14 cellular contexts compared by ENCODE assay signal in genomic region chr19:45115809-45116615, GRCh38. TPM values are rescaled to one million over a fixed set of nuclear protein-coding genes. Genes with fewer than 3 reads are reported as not detected.
A peak's percentile ranks its signal among the peaks of the same experiment; 100 is the strongest.
DNase-seq lines count a peak whose midpoint lies in the region; ATAC-seq and TF ChIP-seq lines count a peak whose summit lies in the region.
"Had no signal": no experiment of that assay in that cellular context is flagged by ENCODE, and none has a peak within 500 bp of the region (broad histone marks: within the 10 kb centered on the region; RNA-seq: fewer than 3 reads in every experiment).

No MANE protein-coding gene starts in this region.

- peaks cover 86% of the 10 kb centered on the region for H4K20me1 ChIP-seq in DND-41 (ENCODE audit: insufficient read depth, low read length)

- H3K79me2 ChIP-seq in DND-41 (ENCODE audit: insufficient read depth, low read length) = peaks cover 88% of the 10 kb centered on the region

- intact Hi-C loops in psoas muscle (cut with DNase I) = no loop called here

- no peak for TF ChIP-seq POLR2A in NB4 (IDR thresholded peaks at IDR 0.05; ENCODE audit: extremely low read depth, insufficient read length)

- H3K27me3 ChIP-seq in DND-41 (ENCODE audit: insufficient read depth, low read length, poor library complexity) (no peaks in the 10 kb centered on the region), psoas muscle (ENCODE audit: insufficient read depth in 3 of 3, low read length in 2 of 3) (no peaks in the 10 kb centered on the region)
- H3K27me3 ChIP-seq: gastroesophageal sphincter had no signal

- TF ChIP-seq CTCF in DND-41 (IDR thresholded peaks at IDR 0.05; ENCODE audit: borderline replicate concordance, extremely low read depth, low read length, poor library complexity, severe bottlenecking) (no peak), NB4 (IDR thresholded peaks at IDR 0.05; ENCODE audit: low read depth, low read length) (no peak), psoas muscle (IDR thresholded peaks at IDR 0.05) (no peak)

- 53 to 60% (median 58%) methylated on average over 21 of the region's 21 CpGs for WGBS in psoas muscle, 3 donors

- H3K9me3 ChIP-seq in DND-41 (ENCODE audit: insufficient read depth, low read length, severe bottlenecking) (no peaks in the 10 kb centered on the region), psoas muscle (no peaks in the 10 kb centered on the region)
- H3K9me3 ChIP-seq: gastroesophageal sphincter, HAP-1, left ventricle myocardium inferior had no signal

- H3K4me3 ChIP-seq in DND-41 (ENCODE audit: low read depth in 1 of 2, low read length in 2 of 2) (no peak overlapping the region), NB4 (ENCODE audit: low read depth, low read length) (no peak overlapping the region), psoas muscle (no peak overlapping the region)
- H3K4me3 ChIP-seq: gastroesophageal sphincter, HAP-1, left ventricle myocardium inferior had no signal

- H2AFZ ChIP-seq in DND-41 (ENCODE audit: low read depth, low read length) = no peak overlapping the region
- H2AFZ ChIP-seq: parathyroid adenoma had no signal

- H3K9ac ChIP-seq in DND-41 (ENCODE audit: low read depth, low read length) = no peak overlapping the region
- H3K9ac ChIP-seq: parathyroid adenoma had no signal

- peak overlapping the region; percentile 41 for H3K4me2 ChIP-seq in DND-41 (ENCODE audit: insufficient read depth, low read length)

- H3K27ac ChIP-seq in DND-41 (ENCODE audit: low read length) (peak overlapping the region; percentile 57), psoas muscle (peak overlapping the region; percentile 89)
- H3K27ac ChIP-seq: gastroesophageal sphincter, left ventricle myocardium inferior, parathyroid adenoma had no signal

- no peak for DNase-seq in DND-41
- peak; percentile 34 for DNase-seq in NB4 (ENCODE audit: low read depth)
- DNase-seq in SHP77 treated with DMSO at 0.1 percent for 48 hours (lab: John Stamatoyannopoulos, UW) = peak; percentile 66
- DNase-seq in psoas muscle = peak; percentile 47 to 73
- DNase-seq in GM19238 (ENCODE audit: insufficient read length, low spot score) = no peak
- DNase-seq in HK-2 (ENCODE audit: unreplicated experiment) = no peak
- DNase-seq: activated CD4-positive, alpha-beta T cell treated with anti-CD3 and anti-CD28 coated beads for 48 hours; activated naive CD8-positive, alpha-beta T cell treated with anti-CD3 and anti-CD28 coated beads for 36 hours; left ventricle myocardium inferior; stimulated activated CD4-positive, alpha-beta T cell treated with anti-CD3 and anti-CD28 coated beads, Interleukin-4, amount 100 ng/mL, for 4 hours had no signal

- H3K36me3 ChIP-seq in DND-41 (ENCODE audit: insufficient read depth, low read length) (0 out of 2 replicates have a peak, but pooled peaks cover 3% of the 10 kb centered on the region), psoas muscle (ENCODE audit: insufficient read depth in 1 of 2, low read depth in 1 of 2) (no peaks in the 10 kb centered on the region)
- H3K36me3 ChIP-seq: gastroesophageal sphincter, HAP-1, left ventricle myocardium inferior had no signal

- ATAC-seq in DND-41 (ENCODE audit: insufficient read depth, low read depth) (no peak), psoas muscle (peak; percentile 90 to 93 (median 92)), HG03442 (IDR thresholded peaks at IDR 0.05; ENCODE audit: unreplicated experiment) (no peak)
- ATAC-seq: gastroesophageal sphincter had no signal

- H3K4me1 ChIP-seq in DND-41 (ENCODE audit: insufficient read depth, low read length) = peaks cover 32% of the 10 kb centered on the region
- H3K4me1 ChIP-seq in psoas muscle = peaks cover 44% of the 10 kb centered on the region
- H3K4me1 ChIP-seq: HAP-1, parathyroid adenoma had no signal

RNA-seq across cellular contexts. Expression of gene PPP1R37, which starts 23.0 kb away (rescaled TPM):
- total RNA-seq in psoas muscle = 10 to 100 TPM; 27.0 to 34.6 (median 29.1) TPM
- polyA plus RNA-seq in psoas muscle = 10 to 100 TPM; 25.5 to 39.5 (median 36.3) TPM

RNA-seq across cellular contexts. Expression of gene GEMIN7, which starts 37.0 kb away (rescaled TPM):
- 10 to 100 TPM; 19.6 to 27.3 (median 24.3) TPM for total RNA-seq in psoas muscle
- 10 to 100 TPM; 40.9 to 51.1 (median 50.3) TPM for polyA plus RNA-seq in psoas muscle

RNA-seq across cellular contexts. Expression of gene ZNF296, which starts 39.7 kb away (rescaled TPM):
- total RNA-seq in psoas muscle = under 1 TPM in 3 of 4 donors, not detected in 1; 0.34 to 0.73 (median 0.36) TPM
- polyA plus RNA-seq in psoas muscle = under 1 TPM; 0.22 to 0.62 (median 0.44) TPM
- total RNA-seq: left ventricle myocardium inferior had no signal

RNA-seq across cellular contexts. Expression of gene NKPD1, which starts 44.8 kb away (rescaled TPM):
- under 1 TPM in 3 of 4 donors, not detected in 1; 0.06 to 0.09 (median 0.08) TPM for total RNA-seq in psoas muscle
- under 1 TPM in 2 of 3 donors, not detected in 1; 0.08 to 0.18 TPM for polyA plus RNA-seq in psoas muscle

Comparison
In these comparisons a context has a peak if more than half of its experiments do, and no peak if none do; other contexts are left out.
1. ATAC-seq: peak in psoas muscle (4 of 4); none in DND-41 (single experiment) and HG03442 (single experiment).
2. DNase-seq: peak in NB4 (single experiment), SHP77 treated with DMSO at 0.1 percent for 48 hours (single experiment) and psoas muscle (2 of 2); none in DND-41 (single experiment), GM19238 (single experiment) and HK-2 (single experiment).